ENCODE assay signal across 1 cellular context in the genomic region with DNA sequence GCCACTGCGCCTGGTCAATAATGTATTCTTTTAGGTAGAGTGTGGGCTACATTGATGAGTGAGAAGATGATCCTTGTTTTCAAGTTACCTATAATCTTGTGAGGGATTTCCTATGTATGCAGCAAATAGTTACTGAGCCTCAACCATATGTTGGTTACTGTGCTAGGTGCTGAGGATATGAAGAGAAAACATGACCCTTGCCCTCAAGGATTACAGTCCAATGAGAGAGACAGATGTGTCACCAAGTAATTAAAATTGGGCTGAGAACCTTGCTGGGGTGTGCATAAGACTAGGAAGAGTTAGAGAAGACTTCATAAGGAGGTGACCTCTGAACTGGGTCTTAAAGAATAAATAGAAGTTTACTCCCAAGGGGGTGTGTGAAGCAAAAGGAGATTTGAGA.
TF ChIP-seq lines count a peak whose summit lies in the region.

No MANE protein-coding gene starts in this region.

TF ChIP-seq in GM12878, 131 proteins besides CTCF, POLR2A, EP300 and RAD21:
- no peak for TF ChIP-seq BACH1 (IDR thresholded peaks at IDR 0.05; ENCODE audit: borderline replicate concordance)
- TF ChIP-seq NFIC (IDR thresholded peaks at IDR 0.05; ENCODE audit: low read depth, low read length) = no peak
- TF ChIP-seq, protein P1, sequence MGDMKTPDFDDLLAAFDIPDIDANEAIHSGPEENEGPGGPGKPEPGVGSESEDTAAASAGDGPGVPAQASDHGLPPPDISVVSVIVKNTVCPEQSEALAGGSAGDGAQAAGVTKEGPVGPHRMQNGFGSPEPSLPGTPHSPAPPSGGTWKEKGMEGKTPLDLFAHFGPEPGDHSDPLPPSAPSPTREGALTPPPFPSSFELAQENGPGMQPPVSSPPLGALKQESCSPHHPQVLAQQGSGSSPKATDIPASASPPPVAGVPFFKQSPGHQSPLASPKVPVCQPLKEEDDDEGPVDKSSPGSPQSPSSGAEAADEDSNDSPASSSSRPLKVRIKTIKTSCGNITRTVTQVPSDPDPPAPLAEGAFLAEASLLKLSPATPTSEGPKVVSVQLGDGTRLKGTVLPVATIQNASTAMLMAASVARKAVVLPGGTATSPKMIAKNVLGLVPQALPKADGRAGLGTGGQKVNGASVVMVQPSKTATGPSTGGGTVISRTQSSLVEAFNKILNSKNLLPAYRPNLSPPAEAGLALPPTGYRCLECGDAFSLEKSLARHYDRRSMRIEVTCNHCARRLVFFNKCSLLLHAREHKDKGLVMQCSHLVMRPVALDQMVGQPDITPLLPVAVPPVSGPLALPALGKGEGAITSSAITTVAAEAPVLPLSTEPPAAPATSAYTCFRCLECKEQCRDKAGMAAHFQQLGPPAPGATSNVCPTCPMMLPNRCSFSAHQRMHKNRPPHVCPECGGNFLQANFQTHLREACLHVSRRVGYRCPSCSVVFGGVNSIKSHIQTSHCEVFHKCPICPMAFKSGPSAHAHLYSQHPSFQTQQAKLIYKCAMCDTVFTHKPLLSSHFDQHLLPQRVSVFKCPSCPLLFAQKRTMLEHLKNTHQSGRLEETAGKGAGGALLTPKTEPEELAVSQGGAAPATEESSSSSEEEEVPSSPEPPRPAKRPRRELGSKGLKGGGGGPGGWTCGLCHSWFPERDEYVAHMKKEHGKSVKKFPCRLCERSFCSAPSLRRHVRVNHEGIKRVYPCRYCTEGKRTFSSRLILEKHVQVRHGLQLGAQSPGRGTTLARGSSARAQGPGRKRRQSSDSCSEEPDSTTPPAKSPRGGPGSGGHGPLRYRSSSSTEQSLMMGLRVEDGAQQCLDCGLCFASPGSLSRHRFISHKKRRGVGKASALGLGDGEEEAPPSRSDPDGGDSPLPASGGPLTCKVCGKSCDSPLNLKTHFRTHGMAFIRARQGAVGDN (IDR thresholded peaks at IDR 0.05) = no peak
- no peak for TF ChIP-seq SMARCA5 (IDR thresholded peaks at IDR 0.05)
- no peak for TF ChIP-seq MYC (IDR thresholded peaks at IDR 0.05; ENCODE audit: insufficient read depth, insufficient read length, insufficient replicate concordance, low read length, severe bottlenecking)
- TF ChIP-seq DPF2 (IDR thresholded peaks at IDR 0.05) = no peak
- TF ChIP-seq CBFB (IDR thresholded peaks at IDR 0.05; ENCODE audit: low read depth) = no peak
- no peak for TF ChIP-seq FOS (IDR thresholded peaks at IDR 0.05; ENCODE audit: borderline replicate concordance, extremely low read depth, insufficient read length)
- TF ChIP-seq MEF2A (IDR thresholded peaks at IDR 0.05; ENCODE audit: insufficient read depth, low read depth, low read length) = no peak
